In genomic region chr18:39840406-39840805, GRCh38 we compare ENCODE assay signal across 14 cellular contexts.
A peak's percentile ranks its signal among the peaks of the same experiment; 100 is the strongest.
DNase-seq lines count a peak whose midpoint lies in the region; ATAC-seq and TF ChIP-seq lines count a peak whose summit lies in the region.
"Had no signal": no experiment of that assay in that cellular context is flagged by ENCODE, and none has a peak within 500 bp of the region (broad histone marks: within the 10 kb centered on the region; RNA-seq: fewer than 3 reads in every experiment).

No MANE protein-coding gene starts in this region.

- peaks cover 4% of the 10 kb centered on the region for H3K27me3 ChIP-seq in IMR-90 (ENCODE audit: control insufficient read depth, insufficient read depth, low read length)
- no peaks in the 10 kb centered on the region for H3K27me3 ChIP-seq in body of pancreas
- H3K27me3 ChIP-seq in foreskin keratinocyte = no peaks in the 10 kb centered on the region

- CTCF ChIA-PET in IMR-90 (lab: Yijun Ruan, JAX) = interaction anchor here (2.0 kb wide), 1 partner anchor 8 kb away, joined by 9 read pairs; no protein-coding TSS in a partner anchor
- CTCF ChIA-PET in activated CD4-positive, alpha-beta memory T cell treated with anti-CD3 and anti-CD28 coated beads for 36 hours (lab: Charles Lee) = no interaction called here

- H3K4ac ChIP-seq in IMR-90 (ENCODE audit: low read depth, low read length) = no peak overlapping the region

- no peaks in the 10 kb centered on the region for H3K4me1 Mint-ChIP-seq in activated CD4-positive, alpha-beta memory T cell treated with anti-CD3 and anti-CD28 coated beads for 36 hours (ENCODE audit: low read depth)

- H2AK9ac ChIP-seq in IMR-90 (replicated peaks; ENCODE audit: low read depth, low read length, poor library complexity) = no peak overlapping the region

- H4K8ac ChIP-seq in IMR-90 (ENCODE audit: low read depth in 2 of 2, low read length in 2 of 2) = no peak overlapping the region

- H2BK20ac ChIP-seq in IMR-90 (ENCODE audit: low read depth, low read length) = no peak overlapping the region

- no peak for TF ChIP-seq RAD21 in IMR-90 (IDR thresholded peaks at IDR 0.05; ENCODE audit: low read length)

- no peak overlapping the region for H2BK120ac ChIP-seq in IMR-90 (ENCODE audit: low read depth, low read length)

- no peak overlapping the region for H2AK5ac ChIP-seq in IMR-90 (ENCODE audit: low read depth, low read length)

- H3K9me1 ChIP-seq in IMR-90 (ENCODE audit: insufficient read depth, low read length) = no peaks in the 10 kb centered on the region; the same call in 1 of the 2 replicates

- H3K36me3 Mint-ChIP-seq in activated CD4-positive, alpha-beta memory T cell treated with anti-CD3 and anti-CD28 coated beads for 36 hours = no peaks in the 10 kb centered on the region

- H3K18ac ChIP-seq in IMR-90 (ENCODE audit: low read depth, low read length) = no peak overlapping the region

- no peak overlapping the region for H3K27ac Mint-ChIP-seq in activated CD4-positive, alpha-beta memory T cell treated with anti-CD3 and anti-CD28 coated beads for 36 hours

- H3K9me3 Mint-ChIP-seq in activated CD4-positive, alpha-beta memory T cell treated with anti-CD3 and anti-CD28 coated beads for 36 hours = peaks cover 7% of the 10 kb centered on the region
- H3K9me3 Mint-ChIP-seq: activated T-cell treated with anti-CD3 and anti-CD28 coated beads, Interleukin-2, amount 50 U/mL, for 4 hours had no signal

- H3K27me3 Mint-ChIP-seq in activated CD4-positive, alpha-beta memory T cell treated with anti-CD3 and anti-CD28 coated beads for 36 hours = peaks cover 3% of the 10 kb centered on the region

- DNase-seq in IMR-90 = peak; percentile 49
- DNase-seq in body of pancreas = no peak
- peak; percentile 47 to 72 for DNase-seq in foreskin keratinocyte
- peak; percentile 6 for DNase-seq in renal cortical epithelial cell (ENCODE audit: low read depth)
- DNase-seq in mucosa of descending colon = no peak
- DNase-seq in activated CD4-positive, alpha-beta memory T cell treated with anti-CD3 and anti-CD28 coated beads for 36 hours = no peak
- DNase-seq: activated CD4-positive, alpha-beta T cell treated with anti-CD3 and anti-CD28 coated beads, Interleukin-2, amount 50 U/mL, for 1 hour; activated T-cell treated with anti-CD3 and anti-CD28 coated beads, Interleukin-2, amount 50 U/mL, for 4 hours; KBM-7; midbrain; NCI-H524 had no signal

- no peak overlapping the region for H3K27ac ChIP-seq in IMR-90 (ENCODE audit: insufficient read depth, low read length)
- H3K27ac ChIP-seq in body of pancreas = no peak overlapping the region
- H3K27ac ChIP-seq in foreskin keratinocyte = peak overlapping the region; percentile 92
- H3K27ac ChIP-seq: PC-9 had no signal

- no CpG with 5 or more reads among the region's 3 CpGs for WGBS in IMR-90 (ENCODE audit: extremely low coverage in 2 of 2, insufficient read length in 1 of 2), 2 experiments
- 59 to 67% methylated on average over 3 of the region's 3 CpGs for WGBS in body of pancreas, 2 donors

- no peak overlapping the region for H2BK5ac ChIP-seq in IMR-90 (ENCODE audit: low read depth, low read length, poor library complexity, severe bottlenecking)

- no peak overlapping the region for H3K9ac ChIP-seq in IMR-90 (ENCODE audit: low read depth, low read length)

- H3K4me1 ChIP-seq in IMR-90 (ENCODE audit: control insufficient read depth, insufficient read depth, low read length) = no peaks in the 10 kb centered on the region
- peaks cover 12% of the 10 kb centered on the region for H3K4me1 ChIP-seq in body of pancreas
- H3K4me1 ChIP-seq in foreskin keratinocyte = peaks cover 10% of the 10 kb centered on the region
- H3K4me1 ChIP-seq in mucosa of descending colon (ENCODE audit: low read depth) = no peaks in the 10 kb centered on the region

- no peak for TF ChIP-seq POLR2A in IMR-90 (IDR thresholded peaks at IDR 0.05; ENCODE audit: low read depth, low read length)
- TF ChIP-seq POLR2A in body of pancreas (IDR thresholded peaks at IDR 0.05) = no peak

- no peak overlapping the region for H4K5ac ChIP-seq in IMR-90 (ENCODE audit: low read depth, low read length)

- H3K79me1 ChIP-seq in IMR-90 (ENCODE audit: low read depth in 1 of 2, low read length in 2 of 2) = no peaks in the 10 kb centered on the region

- H3K56ac ChIP-seq in IMR-90 (ENCODE audit: extremely low read depth, insufficient read depth, low read length) = no peak overlapping the region

- H3K14ac ChIP-seq in IMR-90 (replicated peaks; ENCODE audit: low read depth, low read length) = no peak overlapping the region

- in situ Hi-C loops in IMR-90 (cut with MboI; ENCODE audit: low sequenced_read_pairs) = no loop called here

- no peak overlapping the region for H3K4me2 ChIP-seq in IMR-90 (ENCODE audit: low read depth, low read length)

- intact Hi-C loops in IMR-90 (cut with micrococcal nuclease) = loop anchor here (5.0 to 10.0 kb wide), 4 partner anchors 263 to 1554 kb away; no protein-coding TSS in a partner anchor
- intact Hi-C loops in body of pancreas (cut with DNase I) = no loop called here
- intact Hi-C loops in mucosa of descending colon (cut with DNase I, micrococcal nuclease) = no loop called here
- intact Hi-C loops in activated CD4-positive, alpha-beta memory T cell treated with anti-CD3 and anti-CD28 coated beads for 36 hours (cut with micrococcal nuclease) = no loop called here

- H3K4me3 ChIP-seq in IMR-90 (ENCODE audit: insufficient read depth, low read depth, low read length) = no peak overlapping the region
- no peak overlapping the region for H3K4me3 ChIP-seq in body of pancreas
- no peak overlapping the region for H3K4me3 ChIP-seq in mucosa of descending colon

- H3K36me3 ChIP-seq in IMR-90 (ENCODE audit: control insufficient read depth, insufficient read depth, low read length) (no peaks in the 10 kb centered on the region), body of pancreas (replicated peaks in 1 of 2; ENCODE audit: insufficient read depth in 1 of 2, low read depth in 2 of 2) (no peaks in the 10 kb centered on the region), mucosa of descending colon (ENCODE audit: low read depth) (no peaks in the 10 kb centered on the region)

- no peak overlapping the region for H3K23ac ChIP-seq in IMR-90 (ENCODE audit: low read depth, low read length)

- BruUV-seq in IMR-90 (replicated peaks; lab: Mats Ljungman, UMichigan) = no TSS peak

- H3K9me3 ChIP-seq in IMR-90 (ENCODE audit: control insufficient read depth, insufficient read depth, low read length) (no peaks in the 10 kb centered on the region; the same call in 1 of the 2 replicates), body of pancreas (no peaks in the 10 kb centered on the region), mucosa of descending colon (no peaks in the 10 kb centered on the region)

- ATAC-seq in IMR-90 (ENCODE audit: low read depth) (peak; percentile 10; the same call in 1 of the 2 replicates), body of pancreas (peak; percentile 33), foreskin keratinocyte (peak; percentile 66), mucosa of descending colon (no peak), HG03571 (IDR thresholded peaks at IDR 0.05; ENCODE audit: unreplicated experiment) (no peak), GM21423 (IDR thresholded peaks at IDR 0.05; ENCODE audit: unreplicated experiment) (no peak)
- ATAC-seq: activated T-cell treated with anti-CD3 and anti-CD28 coated beads, Interleukin-2, amount 50 U/mL, for 4 hours had no signal

- dilution Hi-C loops in IMR-90 (cut with HindIII; ENCODE audit: low sequenced_read_pairs, unreplicated experiment) = no loop called here

- POLR2A ChIA-PET in IMR-90 (lab: Charles Lee; ENCODE audit: unreplicated experiment) = no interaction called here
- POLR2A ChIA-PET in activated CD4-positive, alpha-beta memory T cell treated with anti-CD3 and anti-CD28 coated beads for 36 hours (lab: Charles Lee) = no interaction called here

- TF ChIP-seq CTCF in IMR-90 (conservative IDR thresholded peaks at IDR 0.05; ENCODE audit: low read depth, low read length) = no peak
- TF ChIP-seq CTCF in body of pancreas (IDR thresholded peaks at IDR 0.05) = no peak
- TF ChIP-seq CTCF in foreskin keratinocyte (conservative IDR thresholded peaks at IDR 0.05) = no peak
- no peak for TF ChIP-seq CTCF in mucosa of descending colon (IDR thresholded peaks at IDR 0.05)

- no peak overlapping the region for H3K4me3 Mint-ChIP-seq in activated CD4-positive, alpha-beta memory T cell treated with anti-CD3 and anti-CD28 coated beads for 36 hours
- H3K4me3 Mint-ChIP-seq: activated T-cell treated with anti-CD3 and anti-CD28 coated beads, Interleukin-2, amount 50 U/mL, for 4 hours had no signal

- no peak overlapping the region for H2BK15ac ChIP-seq in IMR-90 (ENCODE audit: low read depth, low read length)

- H4K20me1 ChIP-seq in IMR-90 (ENCODE audit: insufficient read depth, low read length) = no peaks in the 10 kb centered on the region

- no peak overlapping the region for H4K91ac ChIP-seq in IMR-90 (ENCODE audit: insufficient read depth, low read depth, low read length)

- no peak overlapping the region for H2AFZ ChIP-seq in IMR-90 (replicated peaks; ENCODE audit: low read length, poor library complexity)

TF ChIP-seq in IMR-90, 13 proteins besides CTCF, POLR2A, EP300 and RAD21 (continues in another document):
- TF ChIP-seq FOS (IDR thresholded peaks at IDR 0.05; ENCODE audit: low read depth, low read length) = no peak
- no peak for TF ChIP-seq ELK1 (IDR thresholded peaks at IDR 0.05; ENCODE audit: borderline replicate concordance, low read depth, low read length)
- TF ChIP-seq, protein P1, sequence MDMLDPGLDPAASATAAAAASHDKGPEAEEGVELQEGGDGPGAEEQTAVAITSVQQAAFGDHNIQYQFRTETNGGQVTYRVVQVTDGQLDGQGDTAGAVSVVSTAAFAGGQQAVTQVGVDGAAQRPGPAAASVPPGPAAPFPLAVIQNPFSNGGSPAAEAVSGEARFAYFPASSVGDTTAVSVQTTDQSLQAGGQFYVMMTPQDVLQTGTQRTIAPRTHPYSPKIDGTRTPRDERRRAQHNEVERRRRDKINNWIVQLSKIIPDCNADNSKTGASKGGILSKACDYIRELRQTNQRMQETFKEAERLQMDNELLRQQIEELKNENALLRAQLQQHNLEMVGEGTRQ (IDR thresholded peaks at IDR 0.05; ENCODE audit: low read depth, low read length) = no peak
- TF ChIP-seq CHD1 (IDR thresholded peaks at IDR 0.05; ENCODE audit: low read depth, low read length) = no peak
- TF ChIP-seq BHLHE40 (IDR thresholded peaks at IDR 0.05; ENCODE audit: low read depth, low read length) = no peak
- TF ChIP-seq RCOR1 (IDR thresholded peaks at IDR 0.05; ENCODE audit: insufficient replicate concordance, low read length) = no peak
- no peak for TF ChIP-seq MXI1 (IDR thresholded peaks at IDR 0.05; ENCODE audit: borderline replicate concordance, low read depth, low read length)
- no peak for TF ChIP-seq SMC3 (IDR thresholded peaks at IDR 0.05; ENCODE audit: low read depth, low read length)

Comparison
In these comparisons a context has a peak if more than half of its experiments do, and no peak if none do; other contexts are left out.
1. ATAC-seq: peak in IMR-90 (single experiment), body of pancreas (single experiment) and foreskin keratinocyte (single experiment); none in mucosa of descending colon (single experiment), HG03571 (single experiment) and GM21423 (single experiment).
2. DNase-seq: peak in IMR-90 (single experiment), foreskin keratinocyte (2 of 2) and renal cortical epithelial cell (single experiment); none in body of pancreas (0 of 4), mucosa of descending colon (0 of 3) and activated CD4-positive, alpha-beta memory T cell treated with anti-CD3 and anti-CD28 coated beads for 36 hours (single experiment).